25 cellular contexts compared by ENCODE assay signal in genomic region chr6:52893221-52893620, GRCh38. TPM values are rescaled to one million over a fixed set of nuclear protein-coding genes. Genes with fewer than 3 reads are reported as not detected.
"Had no signal": no experiment of that assay in that cellular context is flagged by ENCODE, and none has a peak within 500 bp of the region (broad histone marks: within the 10 kb centered on the region; RNA-seq: fewer than 3 reads in every experiment).

No MANE protein-coding gene starts in this region.

- H3K27ac ChIP-seq: KMS-11, SJSA1 had no signal

- DNase-seq: Kasumi-1, MM.1S, NCI-H1105, NCI-H1417, NCI-H1436 treated with DMSO at 0.1 percent for 48 hours, NCI-H1694, NCI-H187 treated with DMSO at 0.1 percent for 48 hours, NCI-H2029 treated with DMSO at 0.1 percent for 48 hours, NCI-H2107, NCI-H2227 treated with DMSO at 0.1 percent for 48 hours, NCI-H524 treated with DMSO at 0.1 percent for 48 hours, NCI-H69, NCI-H774, Right ventricle myocardium superior, RPMI8226, SIG-M5, SK-N-SH had no signal

- FAIRE-seq: K562, RCC 7860 had no signal

- ATAC-seq: K562 had no signal

- H3K36me3 ChIP-seq: SJSA1 had no signal

- H3K9ac ChIP-seq: KMS-11, SK-N-SH had no signal

- H3K9me3 ChIP-seq: SJSA1, SK-N-SH had no signal

- H3K4me2 ChIP-seq: KMS-11, SK-N-SH had no signal

- H3K4me3 ChIP-seq: K562, SJSA1 had no signal

RNA-seq across cellular contexts. Expression of gene GSTA3, which starts 16.3 kb away (rescaled TPM):
- total RNA-seq: HT1080, K562, NCI-H460, Right ventricle myocardium superior, SJSA1 had no signal
- polyA plus RNA-seq: IgD-negative memory B cell, K562, SK-N-SH had no signal

RNA-seq across cellular contexts. Expression of gene GSTA5, which starts 52.6 kb away (rescaled TPM):
- total RNA-seq: HT1080, K562, M059J, NCI-H460, Right ventricle myocardium superior, SJSA1 had no signal
- polyA plus RNA-seq: IgD-negative memory B cell, K562, SK-N-SH had no signal
